In the genomic region with DNA sequence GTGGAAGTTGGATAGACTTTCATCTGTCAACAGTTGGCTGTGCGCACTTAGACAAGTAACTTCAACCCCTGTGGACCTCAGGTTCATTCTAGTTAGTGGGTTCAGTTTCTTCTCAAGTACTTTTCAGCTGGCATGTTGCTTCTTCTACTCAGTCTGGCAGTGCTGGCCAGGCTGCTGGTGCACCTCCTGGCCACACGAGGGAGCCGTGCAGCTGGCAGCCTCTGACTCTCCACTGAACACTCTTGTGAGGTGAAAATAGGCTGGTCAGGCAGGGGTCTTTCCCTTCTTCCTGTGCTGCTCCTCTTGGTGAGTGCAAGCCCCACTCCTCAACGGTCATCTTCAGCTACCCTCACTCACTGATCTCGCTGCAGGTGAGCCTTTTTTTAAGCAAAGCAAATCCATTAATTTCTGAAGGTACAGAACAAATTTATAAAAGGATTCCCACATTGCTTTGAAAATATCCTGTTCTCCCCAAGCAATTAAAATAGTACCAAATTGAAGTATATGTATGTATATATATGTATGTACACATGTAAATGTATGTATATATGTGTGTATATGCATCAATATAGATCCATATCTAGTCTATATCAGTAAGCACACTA, we compare ENCODE assay signal across 8 cellular contexts. TPM values are rescaled to one million over a fixed set of nuclear protein-coding genes. Genes with fewer than 3 reads are reported as not detected.
DNase-seq lines count a peak whose midpoint lies in the region; ATAC-seq and TF ChIP-seq lines count a peak whose summit lies in the region.

No MANE protein-coding gene starts in this region.

- peak; percentile 88 for TF ChIP-seq CTCF in BJ (IDR thresholded peaks at IDR 0.05; ENCODE audit: insufficient read depth, low read depth, low read length)
- TF ChIP-seq CTCF in Peyer's patch (IDR thresholded peaks at IDR 0.05), result peak; percentile 43 to 73 (median 62)
- TF ChIP-seq CTCF in prostate gland (IDR thresholded peaks at IDR 0.05), result peak; percentile 33 to 60 (median 46)

- H3K4me3 ChIP-seq in BJ (ENCODE audit: low read depth, low read length) (no peak overlapping the region), Peyer's patch (no peak overlapping the region), prostate gland (no peak overlapping the region)

- ATAC-seq in GM18870 (IDR thresholded peaks at IDR 0.05; ENCODE audit: unreplicated experiment) (peak; percentile 55), HG03432 (IDR thresholded peaks at IDR 0.05; ENCODE audit: unreplicated experiment) (peak; percentile 80)

- intact Hi-C loops in prostate gland (cut with DNase I), result loop anchor here (5.0 kb wide), 2 partner anchors 62 to 158 kb away; no protein-coding TSS in a partner anchor

- H3K36me3 ChIP-seq in BJ (ENCODE audit: control insufficient read depth, insufficient read depth, low read length) (no peaks in the 10 kb centered on the region), Peyer's patch (no peaks in the 10 kb centered on the region), prostate gland (no peaks in the 10 kb centered on the region)

- TF ChIP-seq POLR2A in Peyer's patch (IDR thresholded peaks at IDR 0.05) (no peak), prostate gland (IDR thresholded peaks at IDR 0.05) (no peak)

- CTCF ChIA-PET in BJ (lab: Yijun Ruan, JAX), result interaction anchor here (0.5 to 2.1 kb wide), 18 partner anchors 10 to 166 kb away, joined by 3 to 27 read pairs (median 4); no protein-coding TSS in a partner anchor

- POLR2A ChIA-PET in BJ (lab: Charles Lee), result no interaction called here

- H3K9me3 ChIP-seq in Peyer's patch (no peaks in the 10 kb centered on the region), prostate gland (no peaks in the 10 kb centered on the region)

- H3K27me3 ChIP-seq in BJ (ENCODE audit: control insufficient read depth, insufficient read depth, low read length) (no peaks in the 10 kb centered on the region), Peyer's patch (no peaks in the 10 kb centered on the region), prostate gland (replicated peaks; ENCODE audit: insufficient read depth) (no peaks in the 10 kb centered on the region)

- 65% methylated on average over 3 of the region's 5 CpGs for whole genome bisulfite sequencing in prostate gland

- no peak overlapping the region for H3K27ac ChIP-seq in Peyer's patch
- H3K27ac ChIP-seq in prostate gland, result no peak overlapping the region

- DNase-seq in BJ (ENCODE audit: low read depth) (no peak), Peyer's patch (peak; percentile 42 to 77 (median 66)), germinal center (ENCODE audit: low spot score) (peak; percentile 30), prostate gland (ENCODE audit: low spot score) (peak; percentile 25), NCI-H128 (lab: John Stamatoyannopoulos, UW; ENCODE audit: unreplicated experiment) (no peak)
- DNase-seq in activated effector memory CD4-positive, alpha-beta T cell treated with Interleukin-2 at 50 U/mL for 16 hours, result peak; percentile 29

- no peaks in the 10 kb centered on the region for H3K4me1 ChIP-seq in Peyer's patch
- no peaks in the 10 kb centered on the region for H3K4me1 ChIP-seq in prostate gland (replicated peaks)

RNA-seq across cellular contexts. Expression of a gene that starts 30.6 kb away (rescaled TPM):
- not detected in 2 replicates for polyA plus RNA-seq in BJ (2011; rRNA removed)
- polyA minus RNA-seq in BJ (2011; rRNA and poly(A)+ RNA removed), result not detected in 2 replicates
- total RNA-seq in Peyer's patch (10 to 100 TPM in 1 of 4 donors, 1 to 10 TPM in 3; 5.0 to 10.7 (median 6.6) TPM), prostate gland (1 to 10 TPM; 3.5 to 8.1 TPM)

Comparison
In these comparisons a context has a peak if more than half of its experiments do, and no peak if none do; other contexts are left out.
1. DNase-seq: peak in Peyer's patch (3 of 3), activated effector memory CD4-positive, alpha-beta T cell treated with Interleukin-2 at 50 U/mL for 16 hours (single experiment), germinal center (single experiment) and prostate gland (single experiment); none in BJ (single experiment) and NCI-H128 (single experiment).
2. Peak in every context shown above with its lines, with median percentiles within 50 percentile points of each other: CTCF ChIP-seq.